ENCODE assay signal across 14 cellular contexts in genomic region chr11:60891103-60891741, GRCh38. TPM values are rescaled to one million over a fixed set of nuclear protein-coding genes. Genes with fewer than 3 reads are reported as not detected.
DNase-seq lines count a peak whose midpoint lies in the region; ATAC-seq lines count a peak whose summit lies in the region.
"Had no signal": no experiment of that assay in that cellular context is flagged by ENCODE, and none has a peak within 500 bp of the region (broad histone marks: within the 10 kb centered on the region; RNA-seq: fewer than 3 reads in every experiment).

No MANE protein-coding gene starts in this region.

- peak; percentile 13 for DNase-seq in NCI-H2227 treated with DMSO at 0.1 percent for 48 hours (lab: John Stamatoyannopoulos, UW)
- peak; percentile 62 for DNase-seq in astrocyte of the hippocampus (ENCODE audit: low read depth, low spot score)
- DNase-seq in mesenteric fat pad (ENCODE audit: low spot score) = peak; percentile 71
- no peak for DNase-seq in SW 1271 (lab: John Stamatoyannopoulos, UW)
- DNase-seq: activated CD4-positive, alpha-beta T cell treated with anti-CD3 and anti-CD28 coated beads, Interleukin-2, amount 50 U/mL, for 1 hour; CD4-positive, alpha-beta T cell; H7; hypothalamus; NCI-H1048 had no signal

- no peak for ATAC-seq in GM21529 (IDR thresholded peaks at IDR 0.05; ENCODE audit: unreplicated experiment)
- no peak for ATAC-seq in HG02870 (IDR thresholded peaks at IDR 0.05; ENCODE audit: unreplicated experiment)

RNA-seq across cellular contexts. Expression of gene PRPF19, which starts 15.2 kb away (rescaled TPM):
- 68.3 TPM for total RNA-seq in mesenteric fat pad

RNA-seq across cellular contexts. Expression of gene TMEM109, which starts 22.7 kb away (rescaled TPM):
- total RNA-seq in mesenteric fat pad = 116 TPM

RNA-seq across cellular contexts. Expression of gene ZP1, which starts 23.9 kb away (rescaled TPM):
- 1.4 TPM for total RNA-seq in mesenteric fat pad
- total RNA-seq: bronchial epithelial cell, H7, lung microvascular endothelial cell, OCI-LY7 had no signal

RNA-seq across cellular contexts. Expression of gene TMEM132A, which starts 33.0 kb away (rescaled TPM):
- 6.7 TPM for total RNA-seq in mesenteric fat pad
- total RNA-seq: CD4-positive, alpha-beta T cell had no signal

RNA-seq across cellular contexts. Expression of gene PTGDR2, which starts 35.5 kb away (rescaled TPM):
- 0.19 TPM for total RNA-seq in mesenteric fat pad
- total RNA-seq: bronchial epithelial cell had no signal

Comparison
In these comparisons a context has a peak if more than half of its experiments do, and no peak if none do; other contexts are left out.
1. DNase-seq: peak in NCI-H2227 treated with DMSO at 0.1 percent for 48 hours (single experiment), astrocyte of the hippocampus (single experiment) and mesenteric fat pad (single experiment); none in SW 1271 (0 of 2).